ENCODE assay signal across 9 cellular contexts in genomic region chr12:53538209-53538689, GRCh38. TPM values are rescaled to one million over a fixed set of nuclear protein-coding genes. Genes with fewer than 3 reads are reported as not detected.
DNase-seq lines count a peak whose midpoint lies in the region; ATAC-seq and TF ChIP-seq lines count a peak whose summit lies in the region.
"Had no signal": no experiment of that assay in that cellular context is flagged by ENCODE, and none has a peak within 500 bp of the region (broad histone marks: within the 10 kb centered on the region; RNA-seq: fewer than 3 reads in every experiment).

No MANE protein-coding gene starts in this region.

- H3K9me3 Mint-ChIP-seq in activated CD4-positive, alpha-beta memory T cell treated with anti-CD3 and anti-CD28 coated beads, Interleukin-2, amount 10 ng/mL, durations not matched to agents 7 days and 5 days: no peaks in the 10 kb centered on the region

- POLR2A ChIA-PET in activated CD4-positive, alpha-beta memory T cell treated with anti-CD3 and anti-CD28 coated beads, Interleukin-2, amount 10 ng/mL, durations not matched to agents 7 days and 5 days (lab: Charles Lee): interaction anchor here (0.6 to 1.7 kb wide), 2 partner anchors 89 to 137 kb away, joined by 3 to 6 read pairs; partner anchors contain the start of gene ATP5MC2

- no peak overlapping the region for H2AFZ ChIP-seq in fibroblast of lung (ENCODE audit: low read length)

- H3K4me1 Mint-ChIP-seq in activated CD4-positive, alpha-beta memory T cell treated with anti-CD3 and anti-CD28 coated beads, Interleukin-2, amount 10 ng/mL, durations not matched to agents 7 days and 5 days: no peaks in the 10 kb centered on the region

- no peak for TF ChIP-seq CTCF in fibroblast of lung (conservative IDR thresholded peaks at IDR 0.05 in 1 of 2, IDR thresholded peaks at IDR 0.05 in 1 of 2; ENCODE audit: low read depth in 1 of 2, low read length in 2 of 2)

- H3K9ac ChIP-seq in fibroblast of lung (ENCODE audit: insufficient read depth, low read length) (no peak overlapping the region), rectal smooth muscle tissue (ENCODE audit: low read length) (no peak overlapping the region)

- no peaks in the 10 kb centered on the region for H3K27me3 Mint-ChIP-seq in activated CD4-positive, alpha-beta memory T cell treated with anti-CD3 and anti-CD28 coated beads, Interleukin-2, amount 10 ng/mL, durations not matched to agents 7 days and 5 days

- peaks cover 32% of the 10 kb centered on the region for H3K36me3 Mint-ChIP-seq in activated CD4-positive, alpha-beta memory T cell treated with anti-CD3 and anti-CD28 coated beads, Interleukin-2, amount 10 ng/mL, durations not matched to agents 7 days and 5 days (ENCODE audit: low read depth)

- H3K79me2 ChIP-seq in fibroblast of lung (ENCODE audit: control insufficient read depth, insufficient read depth, low read length): no peaks in the 10 kb centered on the region

- no peak overlapping the region for H3K27ac ChIP-seq in fibroblast of lung (ENCODE audit: insufficient read depth, low read length)
- peak overlapping the region; percentile 75 for H3K27ac ChIP-seq in rectal smooth muscle tissue (ENCODE audit: low read depth, low read length)

- H3K36me3 ChIP-seq in fibroblast of lung (ENCODE audit: control insufficient read depth, insufficient read depth, low read length): peaks cover 10% of the 10 kb centered on the region
- H3K36me3 ChIP-seq in rectal smooth muscle tissue (ENCODE audit: control insufficient read depth, insufficient read depth, low read length): peaks cover 8% of the 10 kb centered on the region

- no peaks in the 10 kb centered on the region for H3K9me3 ChIP-seq in fibroblast of lung (ENCODE audit: control insufficient read depth, insufficient read depth, low read depth, low read length)

- no peak overlapping the region for H3K4me2 ChIP-seq in fibroblast of lung (ENCODE audit: extremely low read depth, insufficient read depth, low read length)

- CTCF ChIA-PET in activated CD4-positive, alpha-beta memory T cell treated with anti-CD3 and anti-CD28 coated beads, Interleukin-2, amount 10 ng/mL, durations not matched to agents 7 days and 5 days (lab: Charles Lee): no interaction called here

- DNase-seq in GM04503 (ENCODE audit: low read depth): peak; percentile 74
- peak; percentile 44 to 57 for DNase-seq in NCI-H526 (lab: John Stamatoyannopoulos, UW)
- peak; percentile 54 to 69 for DNase-seq in fibroblast of lung (ENCODE audit: low read depth in 2 of 2)
- no peak for DNase-seq in activated CD4-positive, alpha-beta memory T cell treated with anti-CD3 and anti-CD28 coated beads, Interleukin-2, amount 10 ng/mL, durations not matched to agents 7 days and 5 days
- no peak for DNase-seq in HK-2 (ENCODE audit: unreplicated experiment)
- DNase-seq in 8988T: no peak

- H3K27me3 ChIP-seq in fibroblast of lung (ENCODE audit: control insufficient read depth, insufficient read depth, low read length): no peaks in the 10 kb centered on the region
- H3K27me3 ChIP-seq in rectal smooth muscle tissue (ENCODE audit: control insufficient read depth, insufficient read depth, low read length): no peaks in the 10 kb centered on the region

- no peaks in the 10 kb centered on the region for H4K20me1 ChIP-seq in fibroblast of lung (ENCODE audit: control insufficient read depth, extremely low read depth, insufficient read depth, low read length)

- H3K4me3 Mint-ChIP-seq in activated CD4-positive, alpha-beta memory T cell treated with anti-CD3 and anti-CD28 coated beads, Interleukin-2, amount 10 ng/mL, durations not matched to agents 7 days and 5 days: no peak overlapping the region

- H3K4me1 ChIP-seq in fibroblast of lung (ENCODE audit: control insufficient read depth, extremely low read depth, insufficient read depth, low read length): no peaks in the 10 kb centered on the region
- peaks cover 2% of the 10 kb centered on the region for H3K4me1 ChIP-seq in rectal smooth muscle tissue (ENCODE audit: control insufficient read depth, insufficient read depth, low read length)

- no peak for ATAC-seq in GM21515 (IDR thresholded peaks at IDR 0.05; ENCODE audit: unreplicated experiment)

- no peak overlapping the region for H3K4me3 ChIP-seq in fibroblast of lung (replicated peaks in 1 of 4; ENCODE audit: control extremely low read depth in 1 of 4, insufficient read depth in 1 of 4, low read depth in 3 of 4, low read length in 4 of 4)
- H3K4me3 ChIP-seq in rectal smooth muscle tissue (ENCODE audit: low read length): no peak overlapping the region

- H3K27ac Mint-ChIP-seq in activated CD4-positive, alpha-beta memory T cell treated with anti-CD3 and anti-CD28 coated beads, Interleukin-2, amount 10 ng/mL, durations not matched to agents 7 days and 5 days: no peak overlapping the region

RNA-seq across cellular contexts. Expression of gene NPFF, which starts 31.0 kb away (rescaled TPM):
- total RNA-seq in fibroblast of lung: not detected in 2 replicates
- polyA plus RNA-seq in fibroblast of lung: not detected in 2 replicates
- not detected in 2 replicates for polyA plus RNA-seq in fibroblast of lung (2012)
- not detected in 2 replicates for polyA minus RNA-seq in fibroblast of lung (ENCODE audit: low replicate concordance)
- not detected for total RNA-seq in activated CD4-positive, alpha-beta memory T cell treated with anti-CD3 and anti-CD28 coated beads, Interleukin-2, amount 10 ng/mL, durations not matched to agents 7 days and 5 days
- polyA plus RNA-seq: keratinocyte had no signal

RNA-seq across cellular contexts. Expression of gene TARBP2, which starts 37.2 kb away (rescaled TPM):
- total RNA-seq in fibroblast of lung: 37.8 and 39.3 TPM in 2 replicates
- polyA plus RNA-seq in fibroblast of lung: 19.8 and 25.9 TPM in 2 replicates
- 23.5 and 33.8 TPM in 2 replicates for polyA plus RNA-seq in fibroblast of lung (2012)
- 27.3 and 27.9 TPM in 2 replicates for polyA minus RNA-seq in fibroblast of lung (ENCODE audit: low replicate concordance)
- total RNA-seq in activated CD4-positive, alpha-beta memory T cell treated with anti-CD3 and anti-CD28 coated beads, Interleukin-2, amount 10 ng/mL, durations not matched to agents 7 days and 5 days: 10 to 100 TPM; 24.5 to 28.0 TPM

RNA-seq across cellular contexts. Expression of gene MAP3K12, which starts 39.0 kb away (rescaled TPM):
- total RNA-seq in fibroblast of lung: 37.8 and 40.8 TPM in 2 replicates
- polyA plus RNA-seq in fibroblast of lung: 31.2 and 31.6 TPM in 2 replicates
- polyA plus RNA-seq in fibroblast of lung (2012): 23.9 and 24.4 TPM in 2 replicates
- 69.0 and 85.2 TPM in 2 replicates for polyA minus RNA-seq in fibroblast of lung (ENCODE audit: low replicate concordance)
- 10 to 100 TPM; 24.8 to 25.7 TPM for total RNA-seq in activated CD4-positive, alpha-beta memory T cell treated with anti-CD3 and anti-CD28 coated beads, Interleukin-2, amount 10 ng/mL, durations not matched to agents 7 days and 5 days

Comparison
In these comparisons a context has a peak if more than half of its experiments do, and no peak if none do; other contexts are left out.
1. DNase-seq: peak in GM04503 (single experiment), NCI-H526 (2 of 2) and fibroblast of lung (2 of 2); none in activated CD4-positive, alpha-beta memory T cell treated with anti-CD3 and anti-CD28 coated beads, Interleukin-2, amount 10 ng/mL, durations not matched to agents 7 days and 5 days (single experiment), HK-2 (single experiment) and 8988T (single experiment).